Comparison of ENCODE assay signal across 13 cellular contexts in genomic region chr17:31466096-31466495, GRCh38.
DNase-seq lines count a peak whose midpoint lies in the region; ATAC-seq, FAIRE-seq and TF ChIP-seq lines count a peak whose summit lies in the region.
"Had no signal": no experiment of that assay in that cellular context is flagged by ENCODE, and none has a peak within 500 bp of the region (broad histone marks: within the 10 kb centered on the region; RNA-seq: fewer than 3 reads in every experiment).

No MANE protein-coding gene starts in this region.

- H3K27me3 ChIP-seq in BLaER1 treated with 17β-estradiol and CSF1 and Interleukin-3, amounts not matched to agents 10 nM and 100 nM = no peaks in the 10 kb centered on the region
- H3K27me3 ChIP-seq in K562 (ENCODE audit: control insufficient read depth in 2 of 2, insufficient read depth in 2 of 2, low read length in 2 of 2) (no peaks in the 10 kb centered on the region), osteoblast (ENCODE audit: insufficient read depth, low read length) (no peaks in the 10 kb centered on the region)

- no peaks in the 10 kb centered on the region for H3K9me3 ChIP-seq in BLaER1 treated with 17β-estradiol and CSF1 and Interleukin-3, amounts not matched to agents 10 nM and 100 nM (replicated peaks in 1 of 11)
- H3K9me3 ChIP-seq in K562 (replicated peaks; ENCODE audit: control insufficient read depth, insufficient read depth, low read depth, low read length) (no peaks in the 10 kb centered on the region), osteoblast (ENCODE audit: low read depth, low read length) (no peaks in the 10 kb centered on the region)

- DNase-seq in NCI-H82 (lab: John Stamatoyannopoulos, UW) (peak; percentile 83), K562 (ENCODE audit: extremely low read depth in 1 of 4, low spot score in 3 of 4) (no peak), osteoblast (ENCODE audit: insufficient read length, low spot score, missing footprints) (peak; percentile 57), KBM-7 (no peak), ecto neural progenitor cell (ENCODE audit: low spot score) (no peak)
- DNase-seq: DMS 273 treated with DMSO at 0.1 percent for 48 hours, DND-41, NCI-H1694 treated with DMSO at 0.1 percent for 48 hours, OCI-M1, SHP77 treated with DMSO at 0.1 percent for 48 hours had no signal

- in situ Hi-C loops in K562 (cut with MboI) (no loop called here), KBM-7 (cut with MboI; ENCODE audit: low pct_unique_long_range_greater_than_20kb, low sequenced_read_pairs) (no loop called here)

- H2AFZ ChIP-seq in K562 (ENCODE audit: low read depth, low read length) (no peak overlapping the region), osteoblast (ENCODE audit: low read length) (no peak overlapping the region)

- TF ChIP-seq CTCF in K562 (IDR thresholded peaks at IDR 0.05 in 2 of 3, conservative IDR thresholded peaks at IDR 0.05 in 1 of 3; ENCODE audit: insufficient read depth in 2 of 3, low read depth in 1 of 3, low read length in 3 of 3) = no peak
- no peak for TF ChIP-seq CTCF in osteoblast (IDR thresholded peaks at IDR 0.05; ENCODE audit: extremely low read depth, low read depth, low read length)

- no peaks in the 10 kb centered on the region for H3K36me3 ChIP-seq in BLaER1 treated with 17β-estradiol and CSF1 and Interleukin-3, amounts not matched to agents 10 nM and 100 nM
- H3K36me3 ChIP-seq in K562 (ENCODE audit: control insufficient read depth, insufficient read depth, low read length) = no peaks in the 10 kb centered on the region
- no peaks in the 10 kb centered on the region for H3K36me3 ChIP-seq in osteoblast (ENCODE audit: insufficient read depth, low read length)

- no peak for FAIRE-seq in K562 (lab: Jason Lieb, UNC)

- TF ChIP-seq RAD21 in K562 (CRISPR knock-in tag; conservative IDR thresholded peaks at IDR 0.05 in 1 of 2, IDR thresholded peaks at IDR 0.05 in 1 of 2) = no peak

- 28% methylated on average over 6 of the region's 6 CpGs for WGBS in K562 (ENCODE audit: insufficient coverage, low coverage, missing lambda C conversion rate)

- H3K4me3 ChIP-seq in BLaER1 treated with 17β-estradiol and CSF1 and Interleukin-3, amounts not matched to agents 10 nM and 100 nM = no peak overlapping the region
- H3K4me3 ChIP-seq in K562 (no peak overlapping the region), osteoblast (ENCODE audit: insufficient read depth, low read length) (no peak overlapping the region)

- no peak for TF ChIP-seq EP300 in K562 (IDR thresholded peaks at IDR 0.05; ENCODE audit: low read length)

- POLR2A ChIA-PET in K562 (lab: Yijun Ruan, JAX) = interaction anchor here (0.6 to 0.9 kb wide), 2 partner anchors 9 to 78 kb away, joined by 3 read pairs; no protein-coding TSS in a partner anchor

- CTCF ChIA-PET in K562 (lab: Yijun Ruan, JAX; ENCODE audit: low intra/inter-chr PET ratio) = no interaction called here

- peak overlapping the region in 6 of 11 experiments; percentile 10 to 38 (median 26); a peak in 6 of 22 replicates for H3K4me2 ChIP-seq in BLaER1 treated with 17β-estradiol and CSF1 and Interleukin-3, amounts not matched to agents 10 nM and 100 nM
- no peak overlapping the region for H3K4me2 ChIP-seq in K562 (ENCODE audit: insufficient read depth, low read length)
- H3K4me2 ChIP-seq in osteoblast (ENCODE audit: insufficient read depth, low read length) = no peak overlapping the region

- H3K27ac ChIP-seq in BLaER1 treated with 17β-estradiol and CSF1 and Interleukin-3, amounts not matched to agents 10 nM and 100 nM = no peak overlapping the region
- H3K27ac ChIP-seq in K562 (ENCODE audit: extremely low read depth, low read depth, low read length) (no peak overlapping the region), osteoblast (ENCODE audit: low read depth, low read length) (no peak overlapping the region)

- H3K79me2 ChIP-seq in K562 (ENCODE audit: control insufficient read depth, insufficient read depth, low read length) = no peaks in the 10 kb centered on the region
- H3K79me2 ChIP-seq in osteoblast (ENCODE audit: insufficient read depth, low read length) = no peaks in the 10 kb centered on the region

- no peak overlapping the region for H3K9ac ChIP-seq in BLaER1 treated with 17β-estradiol and CSF1 and Interleukin-3, amounts not matched to agents 10 nM and 100 nM
- no peak overlapping the region; a peak in 1 of 4 replicates for H3K9ac ChIP-seq in K562 (ENCODE audit: insufficient read depth in 1 of 2, low read depth in 2 of 2, low read length in 2 of 2)

- intact Hi-C loops in K562 (cut with micrococcal nuclease) = no loop called here

- no peaks in the 10 kb centered on the region for H4K20me1 ChIP-seq in BLaER1 treated with 17β-estradiol and CSF1 and Interleukin-3, amounts not matched to agents 10 nM and 100 nM
- H4K20me1 ChIP-seq in K562 (replicated peaks; ENCODE audit: control insufficient read depth, insufficient read depth, low read length) = no peaks in the 10 kb centered on the region
- H4K20me1 ChIP-seq in osteoblast (ENCODE audit: insufficient read depth, low read length) = no peaks in the 10 kb centered on the region

- no peak for TF ChIP-seq POLR2A in K562 (conservative IDR thresholded peaks at IDR 0.05)

- BruUV-seq in K562 (replicated peaks; lab: Mats Ljungman, UMichigan) = no TSS peak

- peak; percentile 49; the same call in 2 of the 3 replicates for ATAC-seq in K562
- no peak for ATAC-seq in GM21717 (IDR thresholded peaks at IDR 0.05; ENCODE audit: unreplicated experiment)
- ATAC-seq: SK-N-SH treated with all-trans-retinoic acid at 6 μM for 48 hours had no signal

- peaks cover 0 to 40% (median 17%) of the 10 kb centered on the region in 10 experiments; a peak in 12 of 20 replicates for H3K4me1 ChIP-seq in BLaER1 treated with 17β-estradiol and CSF1 and Interleukin-3, amounts not matched to agents 10 nM and 100 nM
- H3K4me1 ChIP-seq in K562 (replicated peaks in 1 of 2; ENCODE audit: control insufficient read depth in 2 of 2, insufficient read depth in 2 of 2, low read length in 2 of 2) (peaks cover 8 to 9% of the 10 kb centered on the region in 2 experiments; a peak in 4 of 5 replicates), osteoblast (ENCODE audit: insufficient read depth, low read length) (no peaks in the 10 kb centered on the region)

- H3K9me1 ChIP-seq in K562 (ENCODE audit: control insufficient read depth, insufficient read depth, low read length) = no peaks in the 10 kb centered on the region

TF ChIP-seq in K562, 482 proteins besides CTCF, POLR2A, EP300 and RAD21:
- TF ChIP-seq TAF1 (IDR thresholded peaks at IDR 0.05; ENCODE audit: control insufficient read depth, extremely low read depth, insufficient read depth, low read length, severe bottlenecking) (no peak), UBTF (IDR thresholded peaks at IDR 0.05; ENCODE audit: borderline replicate concordance in 1 of 2, low read depth in 2 of 2, low read length in 2 of 2) (no peak), SFPQ (IDR thresholded peaks at IDR 0.05; ENCODE audit: low read depth, low read length) (no peak), FOXK1 (CRISPR knock-in tag; IDR thresholded peaks at IDR 0.05; ENCODE audit: borderline replicate concordance) (no peak), CREB3 (tag; conservative IDR thresholded peaks at IDR 0.05; ENCODE audit: low read depth) (no peak), RFX5 (IDR thresholded peaks at IDR 0.05; ENCODE audit: low read depth, low read length) (no peak), SMAD4 (CRISPR knock-in tag; conservative IDR thresholded peaks at IDR 0.05) (no peak), ZNF717 (CRISPR knock-in tag; IDR thresholded peaks at IDR 0.05) (no peak), TGIF2 (CRISPR knock-in tag; IDR thresholded peaks at IDR 0.05) (no peak)

Comparison
In these comparisons a context has a peak if more than half of its experiments do, and no peak if none do; other contexts are left out.
1. H3K4me2 ChIP-seq: peak in BLaER1 treated with 17β-estradiol and CSF1 and Interleukin-3, amounts not matched to agents 10 nM and 100 nM (6 of 11); none in K562 (single experiment) and osteoblast (single experiment).
2. DNase-seq: peak in NCI-H82 (single experiment) and osteoblast (single experiment); none in K562 (0 of 4), KBM-7 (single experiment) and ecto neural progenitor cell (single experiment).